Comparison of ENCODE assay signal across 29 cellular contexts in genomic region chr2:26948800-26949199, GRCh38.
"Had no signal": no experiment of that assay in that cellular context is flagged by ENCODE, and none has a peak within 500 bp of the region (broad histone marks: within the 10 kb centered on the region; RNA-seq: fewer than 3 reads in every experiment).

No MANE protein-coding gene starts in this region.

- H3K27ac ChIP-seq: stomach, suprapubic skin, testis, thoracic aorta, thyroid gland, tibial artery, tibial nerve, transverse colon, upper lobe of left lung, upper lobe of right lung, uterus, vagina had no signal

- ATAC-seq: stimulated activated effector memory CD8-positive, alpha-beta T cell treated with anti-CD3 and anti-CD28 coated beads, Interleukin-12 subunit alpha, Interleukin-12 subunit beta, amount 100 ng/mL, for 72 hours; stimulated activated memory B cell treated with anti-CD40 and anti-IgM and Interleukin-4, amounts not matched to agents 10 μg/mL and 1 μg/mL and 100 μg/mL, for 72 hours; stimulated activated naive B cell treated with anti-CD40 and anti-IgM and Interleukin-4, amounts not matched to agents 10 μg/mL and 1 μg/mL and 100 μg/mL, for 72 hours; stimulated activated naive CD8-positive, alpha-beta T cell treated with anti-CD3 and anti-CD28 coated beads, Interleukin-15, amount 100 ng/mL, for 72 hours; stimulated activated naive CD8-positive, alpha-beta T cell treated with anti-CD3 and anti-CD28 coated beads, Interleukin-15, Interleukin-2, amounts not matched to agents 100 U/mL and 50 U/mL, for 24 hours; upper lobe of right lung had no signal

- H3K36me3 ChIP-seq: stomach, suprapubic skin, thoracic aorta, thyroid gland, tibial artery, tibial nerve, transverse colon, upper lobe of left lung, upper lobe of right lung, uterus, vagina had no signal

- H3K36me3 Mint-ChIP-seq: stimulated activated effector memory CD8-positive, alpha-beta T cell treated with anti-CD3 and anti-CD28 coated beads, Interleukin-12 subunit alpha, Interleukin-12 subunit beta, amount 100 ng/mL, for 72 hours; stimulated activated memory B cell treated with anti-CD40 and anti-IgM and Interleukin-4, amounts not matched to agents 10 μg/mL and 1 μg/mL and 100 μg/mL, for 72 hours; stimulated activated naive B cell treated with anti-CD40 and anti-IgM and Interleukin-4, amounts not matched to agents 10 μg/mL and 1 μg/mL and 100 μg/mL, for 72 hours; type B pancreatic cell had no signal

- FAIRE-seq: urothelium cell line had no signal

- H3K27ac Mint-ChIP-seq: stimulated activated effector memory CD8-positive, alpha-beta T cell treated with anti-CD3 and anti-CD28 coated beads, Interleukin-12 subunit alpha, Interleukin-12 subunit beta, amount 100 ng/mL, for 72 hours; stimulated activated memory B cell treated with anti-CD40 and anti-IgM and Interleukin-4, amounts not matched to agents 10 μg/mL and 1 μg/mL and 100 μg/mL, for 72 hours; stimulated activated naive B cell treated with anti-CD40 and anti-IgM and Interleukin-4, amounts not matched to agents 10 μg/mL and 1 μg/mL and 100 μg/mL, for 72 hours; stimulated activated naive CD8-positive, alpha-beta T cell treated with anti-CD3 and anti-CD28 coated beads, Interleukin-15, amount 100 ng/mL, for 72 hours; stimulated activated naive CD8-positive, alpha-beta T cell treated with anti-CD3 and anti-CD28 coated beads, Interleukin-15, Interleukin-2, amounts not matched to agents 100 ng/mL and 50 ng/mL, for 24 hours; type B pancreatic cell had no signal

- H3K4me3 ChIP-seq: stomach, suprapubic skin, testis, thoracic aorta, thyroid gland, tibial artery, tibial nerve, transverse colon, upper lobe of left lung, upper lobe of right lung, uterus, vagina had no signal

- H3K9me3 ChIP-seq: stomach, suprapubic skin, testis, thoracic aorta, thyroid gland, tibial artery, tibial nerve, transverse colon, upper lobe of left lung, upper lobe of right lung, uterus, vagina had no signal

- H3K9me3 Mint-ChIP-seq: stimulated activated effector memory CD8-positive, alpha-beta T cell treated with anti-CD3 and anti-CD28 coated beads, Interleukin-12 subunit alpha, Interleukin-12 subunit beta, amount 100 ng/mL, for 72 hours; stimulated activated memory B cell treated with anti-CD40 and anti-IgM and Interleukin-4, amounts not matched to agents 10 μg/mL and 1 μg/mL and 100 μg/mL, for 72 hours; stimulated activated naive B cell treated with anti-CD40 and anti-IgM and Interleukin-4, amounts not matched to agents 10 μg/mL and 1 μg/mL and 100 μg/mL, for 72 hours; stimulated activated naive CD8-positive, alpha-beta T cell treated with anti-CD3 and anti-CD28 coated beads, Interleukin-15, amount 100 ng/mL, for 72 hours; stimulated activated naive CD8-positive, alpha-beta T cell treated with anti-CD3 and anti-CD28 coated beads, Interleukin-15, Interleukin-2, amounts not matched to agents 100 ng/mL and 50 ng/mL, for 24 hours; type B pancreatic cell had no signal

- H3K4me1 Mint-ChIP-seq: stimulated activated effector memory CD8-positive, alpha-beta T cell treated with anti-CD3 and anti-CD28 coated beads, Interleukin-12 subunit alpha, Interleukin-12 subunit beta, amount 100 ng/mL, for 72 hours; stimulated activated memory B cell treated with anti-CD40 and anti-IgM and Interleukin-4, amounts not matched to agents 10 μg/mL and 1 μg/mL and 100 μg/mL, for 72 hours; stimulated activated naive B cell treated with anti-CD40 and anti-IgM and Interleukin-4, amounts not matched to agents 10 μg/mL and 1 μg/mL and 100 μg/mL, for 72 hours; stimulated activated naive CD8-positive, alpha-beta T cell treated with anti-CD3 and anti-CD28 coated beads, Interleukin-15, amount 100 ng/mL, for 72 hours had no signal

- H3K4me3 Mint-ChIP-seq: stimulated activated effector memory CD8-positive, alpha-beta T cell treated with anti-CD3 and anti-CD28 coated beads, Interleukin-12 subunit alpha, Interleukin-12 subunit beta, amount 100 ng/mL, for 72 hours; stimulated activated memory B cell treated with anti-CD40 and anti-IgM and Interleukin-4, amounts not matched to agents 10 μg/mL and 1 μg/mL and 100 μg/mL, for 72 hours; stimulated activated naive B cell treated with anti-CD40 and anti-IgM and Interleukin-4, amounts not matched to agents 10 μg/mL and 1 μg/mL and 100 μg/mL, for 72 hours; stimulated activated naive CD8-positive, alpha-beta T cell treated with anti-CD3 and anti-CD28 coated beads, Interleukin-15, amount 100 ng/mL, for 72 hours; stimulated activated naive CD8-positive, alpha-beta T cell treated with anti-CD3 and anti-CD28 coated beads, Interleukin-15, Interleukin-2, amounts not matched to agents 100 ng/mL and 50 ng/mL, for 24 hours; type B pancreatic cell had no signal

- H3K27me3 ChIP-seq: testis, thyroid gland, upper lobe of left lung, uterus, vagina had no signal

- DNase-seq: stimulated activated CD4-positive, alpha-beta T cell treated with anti-CD3 and anti-CD28 coated beads, Interleukin-2, amount 100 ng/mL, for 48 hours; stimulated activated CD4-positive, alpha-beta T cell treated with anti-CD3 and anti-CD28 coated beads, Interleukin-4, amount 100 ng/mL, for 1 hour; stimulated activated CD4-positive, alpha-beta T cell treated with anti-CD3 and anti-CD28 coated beads, Interleukin-4, amount 100 ng/mL, for 24 hours; stimulated activated CD4-positive, alpha-beta T cell treated with anti-CD3 and anti-CD28 coated beads, Interleukin-4, amount 100 ng/mL, for 4 hours; stimulated activated CD8-positive, alpha-beta memory T cell treated with anti-CD3 and anti-CD28 coated beads, Interleukin-4, amount 100 ng/mL, for 48 hours; stimulated activated naive B cell treated with anti-CD40 and anti-IgM and Interleukin-4, amounts not matched to agents 10 μg/mL and 1 μg/mL and 100 μg/mL, for 72 hours; stimulated activated naive CD4-positive, alpha-beta T cell; stimulated activated naive CD4-positive, alpha-beta T cell treated with Interleukin-2 at 50 U/mL for 16 hours; stimulated activated naive CD8-positive, alpha-beta T cell treated with anti-CD3 and anti-CD28 coated beads, Interleukin-15, amount 100 ng/mL, for 72 hours; stimulated activated naive CD8-positive, alpha-beta T cell treated with anti-CD3 and anti-CD28 coated beads, Interleukin-15, Interleukin-2, amounts not matched to agents 100 U/mL and 50 U/mL, for 24 hours; stomach; substantia nigra; testis; thyroid gland; tibial artery; transverse colon; trophoblast cell; upper lobe of left lung; upper lobe of right lung; uterus had no signal

- H3K4me1 ChIP-seq: testis, upper lobe of right lung, uterus, vagina had no signal
